1 cellular context compared by ENCODE assay signal in the genomic region with DNA sequence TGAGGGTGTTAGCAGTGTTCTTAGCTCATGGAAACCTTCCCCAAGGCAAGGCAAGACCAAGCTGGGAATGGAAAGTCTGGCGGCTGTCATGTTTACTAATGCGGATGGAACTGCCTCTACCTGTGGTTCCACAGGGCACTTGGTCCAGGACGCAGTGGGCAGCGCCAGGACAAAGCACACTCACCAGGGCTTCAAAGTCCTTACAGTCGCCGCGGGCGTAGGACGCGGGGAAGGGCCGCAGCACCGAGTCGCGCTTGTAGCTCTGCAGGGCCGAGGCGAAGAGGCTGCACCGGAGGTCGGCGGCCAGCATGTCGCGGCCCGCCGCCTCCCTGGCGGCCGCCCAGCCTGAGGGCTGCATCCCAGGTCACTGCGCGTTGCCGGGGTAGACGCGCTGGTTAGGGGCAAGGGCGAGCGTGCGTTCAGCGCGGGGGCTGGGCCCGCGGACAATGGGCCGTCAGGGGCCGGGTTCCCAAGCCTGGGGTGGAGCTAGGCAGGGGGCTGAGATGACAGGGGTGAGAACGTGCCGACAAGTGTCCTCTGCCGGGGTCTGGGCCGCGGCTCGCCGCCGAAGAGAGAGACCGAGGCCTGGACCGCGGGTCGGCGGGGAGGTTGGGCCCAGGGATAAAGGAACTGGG.
TF ChIP-seq lines count a peak whose summit lies in the region.

No MANE protein-coding gene starts in this region.

TF ChIP-seq in HepG2, 621 proteins besides CTCF, POLR2A, EP300 and RAD21 (continued from another document and continues in another):
- TF ChIP-seq ATF2 (CRISPR knock-in tag; IDR thresholded peaks at IDR 0.05) (0 out of 2 replicates have a peak, but pooled peaks have one; percentile 11), ZKSCAN1 (IDR thresholded peaks at IDR 0.05; ENCODE audit: low read length) (no peak), KAT7 (CRISPR knock-in tag; IDR thresholded peaks at IDR 0.05; ENCODE audit: borderline replicate concordance) (peak; percentile 76; the same call in 1 of the 2 replicates), SAFB2 (CRISPR knock-in tag; IDR thresholded peaks at IDR 0.05; ENCODE audit: borderline replicate concordance, low read depth) (peak; percentile 39; the same call in 1 of the 2 replicates), ZSCAN20 (CRISPR knock-in tag; IDR thresholded peaks at IDR 0.05; ENCODE audit: borderline replicate concordance) (peak; percentile 83; the same call in 1 of the 2 replicates), ZNF292 (CRISPR knock-in tag; IDR thresholded peaks at IDR 0.05; ENCODE audit: borderline replicate concordance, low read depth) (no peak), ZNF558 (CRISPR knock-in tag; IDR thresholded peaks at IDR 0.05; ENCODE audit: borderline replicate concordance) (no peak), ZNF251 (CRISPR knock-in tag; IDR thresholded peaks at IDR 0.05) (no peak; the same call in 1 of the 2 replicates), FOXJ3 (CRISPR knock-in tag; IDR thresholded peaks at IDR 0.05; ENCODE audit: borderline replicate concordance) (no peak), ZNF335 (CRISPR knock-in tag; IDR thresholded peaks at IDR 0.05) (no peak), NFYB (CRISPR knock-in tag; IDR thresholded peaks at IDR 0.05) (no peak), ZNF788 (CRISPR knock-in tag; IDR thresholded peaks at IDR 0.05; ENCODE audit: borderline replicate concordance) (no peak), SALL1 (CRISPR knock-in tag; IDR thresholded peaks at IDR 0.05) (peak; percentile 35; the same call in 1 of the 2 replicates), ZNF75D (CRISPR knock-in tag; IDR thresholded peaks at IDR 0.05; ENCODE audit: borderline replicate concordance) (no peak), POGK (CRISPR knock-in tag; conservative IDR thresholded peaks at IDR 0.05) (peak; percentile 68; the same call in 1 of the 2 replicates), ZNF737 (CRISPR knock-in tag; IDR thresholded peaks at IDR 0.05; ENCODE audit: borderline replicate concordance) (no peak), ZNF207 (IDR thresholded peaks at IDR 0.05; ENCODE audit: borderline replicate concordance) (no peak), SATB2 (CRISPR knock-in tag; IDR thresholded peaks at IDR 0.05) (0 out of 2 replicates have a peak, but pooled peaks have one; percentile 69), E2F2 (CRISPR knock-in tag; IDR thresholded peaks at IDR 0.05; ENCODE audit: borderline replicate concordance) (0 out of 2 replicates have a peak, but pooled peaks have one; percentile 33), THAP11 (CRISPR knock-in tag; IDR thresholded peaks at IDR 0.05) (no peak), NR2F2 (IDR thresholded peaks at IDR 0.05; ENCODE audit: borderline replicate concordance, low read depth) (no peak), ARHGAP35 (CRISPR knock-in tag; IDR thresholded peaks at IDR 0.05; ENCODE audit: borderline replicate concordance) (peak; percentile 61), NFIB (CRISPR knock-in tag; IDR thresholded peaks at IDR 0.05; ENCODE audit: borderline replicate concordance) (no peak), ZFY (CRISPR knock-in tag; IDR thresholded peaks at IDR 0.05) (no peak; the same call in 1 of the 2 replicates), ZNF580 (CRISPR knock-in tag; IDR thresholded peaks at IDR 0.05; ENCODE audit: borderline replicate concordance, low read depth) (0 out of 2 replicates have a peak, but pooled peaks have one; percentile 13), MLLT10 (CRISPR knock-in tag; IDR thresholded peaks at IDR 0.05) (no peak), ZNF138 (CRISPR knock-in tag; IDR thresholded peaks at IDR 0.05; ENCODE audit: low read depth) (no peak), YEATS2 (CRISPR knock-in tag; IDR thresholded peaks at IDR 0.05; ENCODE audit: borderline replicate concordance) (no peak), ZSCAN12 (CRISPR knock-in tag; IDR thresholded peaks at IDR 0.05) (no peak), NFE2L2 (IDR thresholded peaks at IDR 0.05; ENCODE audit: low read length) (no peak), MED8 (CRISPR knock-in tag; IDR thresholded peaks at IDR 0.05; ENCODE audit: insufficient replicate concordance) (peak; percentile 59), ZNF124 (CRISPR knock-in tag; IDR thresholded peaks at IDR 0.05) (no peak), ZHX1 (CRISPR knock-in tag; IDR thresholded peaks at IDR 0.05; ENCODE audit: low read depth) (no peak), ZNF382 (CRISPR knock-in tag; IDR thresholded peaks at IDR 0.05; ENCODE audit: borderline replicate concordance) (no peak), HOXA5 (CRISPR knock-in tag; IDR thresholded peaks at IDR 0.05) (no peak; the same call in none of the 2 replicates), MATR3 (CRISPR knock-in tag; IDR thresholded peaks at IDR 0.05) (no peak), JDP2 (CRISPR knock-in tag; IDR thresholded peaks at IDR 0.05; ENCODE audit: borderline replicate concordance) (no peak), AKAP8 (CRISPR knock-in tag; IDR thresholded peaks at IDR 0.05) (peak; percentile 82), TBP (CRISPR knock-in tag; IDR thresholded peaks at IDR 0.05) (no peak), ZNF644 (CRISPR knock-in tag; IDR thresholded peaks at IDR 0.05; ENCODE audit: low read depth) (no peak), ZNF296 (CRISPR knock-in tag; conservative IDR thresholded peaks at IDR 0.05) (0 out of 2 replicates have a peak, but pooled peaks have one; percentile 41)
- TF ChIP-seq, protein P1, sequence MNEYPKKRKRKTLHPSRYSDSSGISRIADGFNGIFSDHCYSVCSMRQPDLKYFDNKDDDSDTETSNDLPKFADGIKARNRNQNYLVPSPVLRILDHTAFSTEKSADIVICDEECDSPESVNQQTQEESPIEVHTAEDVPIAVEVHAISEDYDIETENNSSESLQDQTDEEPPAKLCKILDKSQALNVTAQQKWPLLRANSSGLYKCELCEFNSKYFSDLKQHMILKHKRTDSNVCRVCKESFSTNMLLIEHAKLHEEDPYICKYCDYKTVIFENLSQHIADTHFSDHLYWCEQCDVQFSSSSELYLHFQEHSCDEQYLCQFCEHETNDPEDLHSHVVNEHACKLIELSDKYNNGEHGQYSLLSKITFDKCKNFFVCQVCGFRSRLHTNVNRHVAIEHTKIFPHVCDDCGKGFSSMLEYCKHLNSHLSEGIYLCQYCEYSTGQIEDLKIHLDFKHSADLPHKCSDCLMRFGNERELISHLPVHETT (CRISPR knock-in tag; conservative IDR thresholded peaks at IDR 0.05): no peak
- TF ChIP-seq, protein P2, sequence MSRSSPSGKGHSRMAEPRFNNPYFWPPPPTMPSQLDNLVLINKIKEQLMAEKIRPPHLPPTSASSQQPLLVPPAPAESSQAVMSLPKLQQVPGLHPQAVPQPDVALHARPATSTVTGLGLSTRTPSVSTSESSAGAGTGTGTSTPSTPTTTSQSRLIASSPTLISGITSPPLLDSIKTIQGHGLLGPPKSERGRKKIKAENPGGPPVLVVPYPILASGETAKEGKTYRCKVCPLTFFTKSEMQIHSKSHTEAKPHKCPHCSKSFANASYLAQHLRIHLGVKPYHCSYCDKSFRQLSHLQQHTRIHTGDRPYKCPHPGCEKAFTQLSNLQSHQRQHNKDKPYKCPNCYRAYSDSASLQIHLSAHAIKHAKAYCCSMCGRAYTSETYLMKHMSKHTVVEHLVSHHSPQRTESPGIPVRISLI (CRISPR knock-in tag; IDR thresholded peaks at IDR 0.05; ENCODE audit: borderline replicate concordance): no peak; the same call in 1 of the 2 replicates
- TF ChIP-seq, protein P3, sequence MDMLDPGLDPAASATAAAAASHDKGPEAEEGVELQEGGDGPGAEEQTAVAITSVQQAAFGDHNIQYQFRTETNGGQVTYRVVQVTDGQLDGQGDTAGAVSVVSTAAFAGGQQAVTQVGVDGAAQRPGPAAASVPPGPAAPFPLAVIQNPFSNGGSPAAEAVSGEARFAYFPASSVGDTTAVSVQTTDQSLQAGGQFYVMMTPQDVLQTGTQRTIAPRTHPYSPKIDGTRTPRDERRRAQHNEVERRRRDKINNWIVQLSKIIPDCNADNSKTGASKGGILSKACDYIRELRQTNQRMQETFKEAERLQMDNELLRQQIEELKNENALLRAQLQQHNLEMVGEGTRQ (IDR thresholded peaks at IDR 0.05; ENCODE audit: low read depth, low read length): no peak
- TF ChIP-seq, protein P3 (CRISPR knock-in tag; IDR thresholded peaks at IDR 0.05; ENCODE audit: borderline replicate concordance): no peak; the same call in 1 of the 2 replicates
- TF ChIP-seq, protein P4, sequence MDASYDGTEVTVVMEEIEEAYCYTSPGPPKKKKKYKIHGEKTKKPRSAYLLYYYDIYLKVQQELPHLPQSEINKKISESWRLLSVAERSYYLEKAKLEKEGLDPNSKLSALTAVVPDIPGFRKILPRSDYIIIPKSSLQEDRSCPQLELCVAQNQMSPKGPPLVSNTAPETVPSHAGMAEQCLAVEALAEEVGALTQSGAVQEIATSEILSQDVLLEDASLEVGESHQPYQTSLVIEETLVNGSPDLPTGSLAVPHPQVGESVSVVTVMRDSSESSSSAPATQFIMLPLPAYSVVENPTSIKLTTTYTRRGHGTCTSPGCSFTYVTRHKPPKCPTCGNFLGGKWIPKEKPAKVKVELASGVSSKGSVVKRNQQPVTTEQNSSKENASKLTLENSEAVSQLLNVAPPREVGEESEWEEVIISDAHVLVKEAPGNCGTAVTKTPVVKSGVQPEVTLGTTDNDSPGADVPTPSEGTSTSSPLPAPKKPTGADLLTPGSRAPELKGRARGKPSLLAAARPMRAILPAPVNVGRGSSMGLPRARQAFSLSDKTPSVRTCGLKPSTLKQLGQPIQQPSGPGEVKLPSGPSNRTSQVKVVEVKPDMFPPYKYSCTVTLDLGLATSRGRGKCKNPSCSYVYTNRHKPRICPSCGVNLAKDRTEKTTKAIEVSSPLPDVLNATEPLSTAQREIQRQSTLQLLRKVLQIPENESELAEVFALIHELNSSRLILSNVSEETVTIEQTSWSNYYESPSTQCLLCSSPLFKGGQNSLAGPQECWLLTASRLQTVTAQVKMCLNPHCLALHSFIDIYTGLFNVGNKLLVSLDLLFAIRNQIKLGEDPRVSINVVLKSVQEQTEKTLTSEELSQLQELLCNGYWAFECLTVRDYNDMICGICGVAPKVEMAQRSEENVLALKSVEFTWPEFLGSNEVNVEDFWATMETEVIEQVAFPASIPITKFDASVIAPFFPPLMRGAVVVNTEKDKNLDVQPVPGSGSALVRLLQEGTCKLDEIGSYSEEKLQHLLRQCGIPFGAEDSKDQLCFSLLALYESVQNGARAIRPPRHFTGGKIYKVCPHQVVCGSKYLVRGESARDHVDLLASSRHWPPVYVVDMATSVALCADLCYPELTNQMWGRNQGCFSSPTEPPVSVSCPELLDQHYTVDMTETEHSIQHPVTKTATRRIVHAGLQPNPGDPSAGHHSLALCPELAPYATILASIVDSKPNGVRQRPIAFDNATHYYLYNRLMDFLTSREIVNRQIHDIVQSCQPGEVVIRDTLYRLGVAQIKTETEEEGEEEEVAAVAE (CRISPR knock-in tag; IDR thresholded peaks at IDR 0.05; ENCODE audit: borderline replicate concordance): no peak
